Comparison of ENCODE assay signal across 15 cellular contexts in genomic region chr13:76418404-76418803, GRCh38.
A peak's percentile ranks its signal among the peaks of the same experiment; 100 is the strongest.
DNase-seq lines count a peak whose midpoint lies in the region; ATAC-seq and TF ChIP-seq lines count a peak whose summit lies in the region.
"Had no signal": no experiment of that assay in that cellular context is flagged by ENCODE, and none has a peak within 500 bp of the region (broad histone marks: within the 10 kb centered on the region; RNA-seq: fewer than 3 reads in every experiment).

No MANE protein-coding gene starts in this region.

- no peaks in the 10 kb centered on the region for H3K9me3 ChIP-seq in SK-N-MC (ENCODE audit: low read depth, low read length)
- no peaks in the 10 kb centered on the region for H3K9me3 ChIP-seq in ovary
- H3K9me3 ChIP-seq in SJCRH30 (replicated peaks) = no peaks in the 10 kb centered on the region

- H3K9me2 ChIP-seq in GM23338 (ENCODE audit: insufficient read depth) = no peaks in the 10 kb centered on the region

- ATAC-seq in GM23338 = no peak
- no peak for ATAC-seq in GM19455 (IDR thresholded peaks at IDR 0.05; ENCODE audit: unreplicated experiment)

- no peaks in the 10 kb centered on the region for H3F3A ChIP-seq in GM23338 (replicated peaks; ENCODE audit: low read depth)

- peak overlapping the region; percentile 46; the same call in 1 of the 2 replicates for H3K4me2 ChIP-seq in GM23338

- TF ChIP-seq CTCF in GM23338 (conservative IDR thresholded peaks at IDR 0.05; ENCODE audit: low read depth in 2 of 2) (no peak), nephron progenitor cell (IDR thresholded peaks at IDR 0.05) (no peak), ovary (IDR thresholded peaks at IDR 0.05) (no peak)

- H3K4me3 Mint-ChIP-seq in GM23338 (no peak overlapping the region), nephron progenitor cell (no peak overlapping the region)
- H3K4me3 Mint-ChIP-seq: B cell; CD4-positive, alpha-beta T cell; H9 had no signal

- no peak for TF ChIP-seq EP300 in ovary (IDR thresholded peaks at IDR 0.05)

- H3K4me1 ChIP-seq in GM23338 (ENCODE audit: insufficient read depth) (0 out of 2 replicates have a peak, but pooled peaks cover 8% of the 10 kb centered on the region), ovary (ENCODE audit: insufficient read depth) (no peaks in the 10 kb centered on the region), SJCRH30 (no peaks in the 10 kb centered on the region)

- H3K27me3 Mint-ChIP-seq in GM23338 (ENCODE audit: insufficient read depth, low read depth, poor library complexity) = no peaks in the 10 kb centered on the region
- H3K27me3 Mint-ChIP-seq in nephron progenitor cell (ENCODE audit: low read depth, poor library complexity) = no peaks in the 10 kb centered on the region
- H3K27me3 Mint-ChIP-seq: B cell; CD4-positive, alpha-beta T cell had no signal

- no peaks in the 10 kb centered on the region for H3K9me3 Mint-ChIP-seq in GM23338
- H3K9me3 Mint-ChIP-seq in nephron progenitor cell = no peaks in the 10 kb centered on the region
- H3K9me3 Mint-ChIP-seq: CD4-positive, alpha-beta T cell; H9 had no signal

- TF ChIP-seq POLR2A in ovary (IDR thresholded peaks at IDR 0.05) = no peak

- WGBS in ovary, 3 donors = 22 to 25% (median 22%) methylated on average over 2 of the region's 2 CpGs

- H2AFZ ChIP-seq in GM23338 = 0 out of 2 replicates have a peak overlapping the region, but pooled peaks have one; percentile 69
- H2AFZ ChIP-seq: GM23248 had no signal

- H3K9ac ChIP-seq in SK-N-MC (ENCODE audit: insufficient read length) = no peak overlapping the region
- H3K9ac ChIP-seq: GM23248 had no signal

- H4K20me1 ChIP-seq in GM23338 (replicated peaks; ENCODE audit: insufficient read depth) = no peaks in the 10 kb centered on the region

- H3K27me3 ChIP-seq in GM23338 (ENCODE audit: insufficient read depth) (no peaks in the 10 kb centered on the region), ovary (no peaks in the 10 kb centered on the region), SJCRH30 (no peaks in the 10 kb centered on the region)

- H3K36me3 ChIP-seq in GM23338 (ENCODE audit: insufficient read depth) (no peaks in the 10 kb centered on the region), SK-N-MC (ENCODE audit: insufficient read depth, low read length) (no peaks in the 10 kb centered on the region), ovary (no peaks in the 10 kb centered on the region), SJCRH30 (no peaks in the 10 kb centered on the region)

- DNase-seq in GM23338 (ENCODE audit: low spot score) (no peak), SK-N-MC (ENCODE audit: low read depth, low spot score) (no peak), left kidney (ENCODE audit: low read depth, low spot score) (peak; percentile 29), nephron progenitor cell (no peak), NCI-H748 (lab: John Stamatoyannopoulos, UW; ENCODE audit: unreplicated experiment) (no peak), ovary (no peak), SJCRH30 (no peak)
- DNase-seq: C1 segment of cervical spinal cord; Calu3; CD4-positive, alpha-beta T cell; DMS 273 treated with DMSO at 0.1 percent for 48 hours; GM23248; H9 had no signal

- H3K4me3 ChIP-seq in GM23338 = no peak overlapping the region
- 0 out of 2 replicates have a peak overlapping the region, but pooled peaks have one; percentile 33 for H3K4me3 ChIP-seq in SK-N-MC
- H3K4me3 ChIP-seq in ovary = no peak overlapping the region
- H3K4me3 ChIP-seq in SJCRH30 = no peak overlapping the region
- H3K4me3 ChIP-seq: GM23248 had no signal

- no peaks in the 10 kb centered on the region for H3K36me3 Mint-ChIP-seq in GM23338 (ENCODE audit: low read depth)
- no peaks in the 10 kb centered on the region for H3K36me3 Mint-ChIP-seq in nephron progenitor cell (ENCODE audit: low read depth)

- peaks cover 11% of the 10 kb centered on the region for H3K4me1 Mint-ChIP-seq in GM23338
- H3K4me1 Mint-ChIP-seq in nephron progenitor cell = peaks cover 14% of the 10 kb centered on the region
- H3K4me1 Mint-ChIP-seq: B cell had no signal

- H3K27ac Mint-ChIP-seq in GM23338 (peak overlapping the region; percentile 56; the same call in 1 of the 2 replicates), nephron progenitor cell (peak overlapping the region; percentile 37)
- H3K27ac Mint-ChIP-seq: B cell; CD4-positive, alpha-beta T cell had no signal

- intact Hi-C loops in ovary (cut with DNase I) = no loop called here

- no peaks in the 10 kb centered on the region for H3K79me2 ChIP-seq in GM23338 (replicated peaks; ENCODE audit: insufficient read depth)

- H3K27ac ChIP-seq in GM23338 (ENCODE audit: low read depth) = no peak overlapping the region
- H3K27ac ChIP-seq in SK-N-MC = no peak overlapping the region
- no peak overlapping the region for H3K27ac ChIP-seq in ovary
- H3K27ac ChIP-seq in SJCRH30 = no peak overlapping the region
- H3K27ac ChIP-seq: GM23248 had no signal

TF ChIP-seq in GM23338, 12 proteins besides CTCF, POLR2A, EP300 and RAD21:
- TF ChIP-seq STAT1 (IDR thresholded peaks at IDR 0.05; ENCODE audit: unreplicated experiment) (no peak), NANOG (IDR thresholded peaks at IDR 0.05; ENCODE audit: borderline replicate concordance) (no peak), JUNB (IDR thresholded peaks at IDR 0.05; ENCODE audit: unreplicated experiment) (no peak), EZH2 (IDR thresholded peaks at IDR 0.05; ENCODE audit: low read depth, unreplicated experiment) (no peak), ZNF331 (CRISPR knock-in tag; IDR thresholded peaks at IDR 0.05; ENCODE audit: low read depth) (no peak), EZH2phosphoT487 (IDR thresholded peaks at IDR 0.05; ENCODE audit: unreplicated experiment) (no peak)
- TF ChIP-seq, protein P1, sequence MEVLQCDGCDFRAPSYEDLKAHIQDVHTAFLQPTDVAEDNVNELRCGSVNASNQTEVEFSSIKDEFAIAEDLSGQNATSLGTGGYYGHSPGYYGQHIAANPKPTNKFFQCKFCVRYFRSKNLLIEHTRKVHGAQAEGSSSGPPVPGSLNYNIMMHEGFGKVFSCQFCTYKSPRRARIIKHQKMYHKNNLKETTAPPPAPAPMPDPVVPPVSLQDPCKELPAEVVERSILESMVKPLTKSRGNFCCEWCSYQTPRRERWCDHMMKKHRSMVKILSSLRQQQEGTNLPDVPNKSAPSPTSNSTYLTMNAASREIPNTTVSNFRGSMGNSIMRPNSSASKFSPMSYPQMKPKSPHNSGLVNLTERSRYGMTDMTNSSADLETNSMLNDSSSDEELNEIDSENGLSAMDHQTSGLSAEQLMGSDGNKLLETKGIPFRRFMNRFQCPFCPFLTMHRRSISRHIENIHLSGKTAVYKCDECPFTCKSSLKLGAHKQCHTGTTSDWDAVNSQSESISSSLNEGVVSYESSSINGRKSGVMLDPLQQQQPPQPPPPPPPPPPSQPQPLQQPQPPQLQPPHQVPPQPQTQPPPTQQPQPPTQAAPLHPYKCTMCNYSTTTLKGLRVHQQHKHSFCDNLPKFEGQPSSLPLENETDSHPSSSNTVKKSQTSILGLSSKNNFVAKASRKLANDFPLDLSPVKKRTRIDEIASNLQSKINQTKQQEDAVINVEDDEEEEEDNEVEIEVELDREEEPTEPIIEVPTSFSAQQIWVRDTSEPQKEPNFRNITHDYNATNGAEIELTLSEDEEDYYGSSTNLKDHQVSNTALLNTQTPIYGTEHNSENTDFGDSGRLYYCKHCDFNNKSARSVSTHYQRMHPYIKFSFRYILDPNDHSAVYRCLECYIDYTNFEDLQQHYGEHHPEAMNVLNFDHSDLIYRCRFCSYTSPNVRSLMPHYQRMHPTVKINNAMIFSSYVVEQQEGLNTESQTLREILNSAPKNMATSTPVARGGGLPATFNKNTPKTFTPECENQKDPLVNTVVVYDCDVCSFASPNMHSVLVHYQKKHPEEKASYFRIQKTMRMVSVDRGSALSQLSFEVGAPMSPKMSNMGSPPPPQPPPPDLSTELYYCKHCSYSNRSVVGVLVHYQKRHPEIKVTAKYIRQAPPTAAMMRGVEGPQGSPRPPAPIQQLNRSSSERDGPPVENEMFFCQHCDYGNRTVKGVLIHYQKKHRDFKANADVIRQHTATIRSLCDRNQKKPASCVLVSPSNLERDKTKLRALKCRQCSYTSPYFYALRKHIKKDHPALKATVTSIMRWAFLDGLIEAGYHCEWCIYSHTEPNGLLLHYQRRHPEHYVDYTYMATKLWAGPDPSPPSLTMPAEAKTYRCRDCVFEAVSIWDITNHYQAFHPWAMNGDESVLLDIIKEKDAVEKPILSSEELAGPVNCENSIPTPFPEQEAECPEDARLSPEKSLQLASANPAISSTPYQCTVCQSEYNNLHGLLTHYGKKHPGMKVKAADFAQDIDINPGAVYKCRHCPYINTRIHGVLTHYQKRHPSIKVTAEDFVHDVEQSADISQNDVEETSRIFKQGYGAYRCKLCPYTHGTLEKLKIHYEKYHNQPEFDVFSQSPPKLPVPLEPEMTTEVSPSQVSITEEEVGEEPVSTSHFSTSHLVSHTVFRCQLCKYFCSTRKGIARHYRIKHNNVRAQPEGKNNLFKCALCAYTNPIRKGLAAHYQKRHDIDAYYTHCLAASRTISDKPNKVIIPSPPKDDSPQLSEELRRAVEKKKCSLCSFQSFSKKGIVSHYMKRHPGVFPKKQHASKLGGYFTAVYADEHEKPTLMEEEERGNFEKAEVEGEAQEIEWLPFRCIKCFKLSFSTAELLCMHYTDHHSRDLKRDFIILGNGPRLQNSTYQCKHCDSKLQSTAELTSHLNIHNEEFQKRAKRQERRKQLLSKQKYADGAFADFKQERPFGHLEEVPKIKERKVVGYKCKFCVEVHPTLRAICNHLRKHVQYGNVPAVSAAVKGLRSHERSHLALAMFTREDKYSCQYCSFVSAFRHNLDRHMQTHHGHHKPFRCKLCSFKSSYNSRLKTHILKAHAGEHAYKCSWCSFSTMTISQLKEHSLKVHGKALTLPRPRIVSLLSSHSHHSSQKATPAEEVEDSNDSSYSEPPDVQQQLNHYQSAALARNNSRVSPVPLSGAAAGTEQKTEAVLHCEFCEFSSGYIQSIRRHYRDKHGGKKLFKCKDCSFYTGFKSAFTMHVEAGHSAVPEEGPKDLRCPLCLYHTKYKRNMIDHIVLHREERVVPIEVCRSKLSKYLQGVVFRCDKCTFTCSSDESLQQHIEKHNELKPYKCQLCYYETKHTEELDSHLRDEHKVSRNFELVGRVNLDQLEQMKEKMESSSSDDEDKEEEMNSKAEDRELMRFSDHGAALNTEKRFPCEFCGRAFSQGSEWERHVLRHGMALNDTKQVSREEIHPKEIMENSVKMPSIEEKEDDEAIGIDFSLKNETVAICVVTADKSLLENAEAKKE (CRISPR knock-in tag; IDR thresholded peaks at IDR 0.05) = no peak
- TF ChIP-seq, protein P2, sequence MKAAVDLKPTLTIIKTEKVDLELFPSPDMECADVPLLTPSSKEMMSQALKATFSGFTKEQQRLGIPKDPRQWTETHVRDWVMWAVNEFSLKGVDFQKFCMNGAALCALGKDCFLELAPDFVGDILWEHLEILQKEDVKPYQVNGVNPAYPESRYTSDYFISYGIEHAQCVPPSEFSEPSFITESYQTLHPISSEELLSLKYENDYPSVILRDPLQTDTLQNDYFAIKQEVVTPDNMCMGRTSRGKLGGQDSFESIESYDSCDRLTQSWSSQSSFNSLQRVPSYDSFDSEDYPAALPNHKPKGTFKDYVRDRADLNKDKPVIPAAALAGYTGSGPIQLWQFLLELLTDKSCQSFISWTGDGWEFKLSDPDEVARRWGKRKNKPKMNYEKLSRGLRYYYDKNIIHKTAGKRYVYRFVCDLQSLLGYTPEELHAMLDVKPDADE (IDR thresholded peaks at IDR 0.05) = no peak
TF ChIP-seq in GM23338: peak in this region for 0.
